Comparison of ENCODE assay signal across 1 cellular context in genomic region chr5:132829742-132830435, GRCh38.
TF ChIP-seq lines count a peak whose summit lies in the region.

No MANE protein-coding gene starts in this region.

TF ChIP-seq in HepG2, 621 proteins besides CTCF, POLR2A, EP300 and RAD21 (continued from another document and continues in another):
- TF ChIP-seq SKIL (CRISPR knock-in tag; IDR thresholded peaks at IDR 0.05; ENCODE audit: borderline replicate concordance) = no peak
- TF ChIP-seq SP4 (CRISPR knock-in tag; IDR thresholded peaks at IDR 0.05) = no peak; the same call in none of the 2 replicates
- TF ChIP-seq ZBTB40 (IDR thresholded peaks at IDR 0.05) = no peak
- TF ChIP-seq ZBTB40 (CRISPR knock-in tag; IDR thresholded peaks at IDR 0.05) = peak; percentile 58; the same call in 1 of the 2 replicates
- no peak for TF ChIP-seq CENPX (CRISPR knock-in tag; IDR thresholded peaks at IDR 0.05)
- no peak for TF ChIP-seq ZNF10 (CRISPR knock-in tag; IDR thresholded peaks at IDR 0.05; ENCODE audit: borderline replicate concordance, low read depth)
- peak; percentile 39; the same call in 1 of the 2 replicates for TF ChIP-seq MXD3 (CRISPR knock-in tag; IDR thresholded peaks at IDR 0.05)
- TF ChIP-seq TIGD3 (CRISPR knock-in tag; IDR thresholded peaks at IDR 0.05; ENCODE audit: borderline replicate concordance) = no peak
- no peak for TF ChIP-seq GRHL1 (CRISPR knock-in tag; conservative IDR thresholded peaks at IDR 0.05)
- no peak for TF ChIP-seq ZNF281 (CRISPR knock-in tag; IDR thresholded peaks at IDR 0.05; ENCODE audit: borderline replicate concordance)
- no peak for TF ChIP-seq ZC3H13 (CRISPR knock-in tag; IDR thresholded peaks at IDR 0.05)
- TF ChIP-seq ZFX (CRISPR knock-in tag; IDR thresholded peaks at IDR 0.05; ENCODE audit: low read depth) = peak; percentile 83; the same call in 1 of the 2 replicates
- TF ChIP-seq ZFP90 (CRISPR knock-in tag; IDR thresholded peaks at IDR 0.05; ENCODE audit: borderline replicate concordance) = peak; percentile 58; the same call in 1 of the 2 replicates
- TF ChIP-seq CENPT (CRISPR knock-in tag; IDR thresholded peaks at IDR 0.05; ENCODE audit: low read depth) = no peak
- TF ChIP-seq CREB1 (IDR thresholded peaks at IDR 0.05) = no peak
- no peak for TF ChIP-seq CREB1 (CRISPR knock-in tag; IDR thresholded peaks at IDR 0.05)
- peak; percentile 49; the same call in 1 of the 2 replicates for TF ChIP-seq TFAP4 (IDR thresholded peaks at IDR 0.05; ENCODE audit: borderline replicate concordance, low read depth)
- no peak for TF ChIP-seq TCF7 (IDR thresholded peaks at IDR 0.05; ENCODE audit: low read depth)
- TF ChIP-seq XRCC5 (optimal IDR thresholded peaks at IDR 0.05; ENCODE audit: low read length) = peak; percentile 77
- no peak for TF ChIP-seq RFXANK (CRISPR knock-in tag; IDR thresholded peaks at IDR 0.05)
- no peak for TF ChIP-seq ZNF619 (CRISPR knock-in tag; IDR thresholded peaks at IDR 0.05)
- no peak for TF ChIP-seq ZNF550 (CRISPR knock-in tag; IDR thresholded peaks at IDR 0.05; ENCODE audit: borderline replicate concordance)
- TF ChIP-seq ZBTB49 (CRISPR knock-in tag; IDR thresholded peaks at IDR 0.05; ENCODE audit: borderline replicate concordance) = no peak
- TF ChIP-seq SNAPC4 (CRISPR knock-in tag; IDR thresholded peaks at IDR 0.05) = no peak
- TF ChIP-seq SIX4 (CRISPR knock-in tag; IDR thresholded peaks at IDR 0.05) = no peak
- TF ChIP-seq ADNP (CRISPR knock-in tag; IDR thresholded peaks at IDR 0.05) = no peak
